Comparison of ENCODE assay signal across 25 cellular contexts in genomic region chr11:87224486-87224885, GRCh38.
"Had no signal": no experiment of that assay in that cellular context is flagged by ENCODE, and none has a peak within 500 bp of the region (broad histone marks: within the 10 kb centered on the region; RNA-seq: fewer than 3 reads in every experiment).

No MANE protein-coding gene starts in this region.

- H2AFZ ChIP-seq: parathyroid adenoma had no signal

- H3K27me3 ChIP-seq: adrenal gland, dorsolateral prefrontal cortex, right atrium auricular region, stomach, tibial nerve had no signal

- ATAC-seq: activated T-cell treated with anti-CD3 and anti-CD28 coated beads, Interleukin-2, amount 50 U/mL, for 72 hours; naive thymus-derived CD4-positive, alpha-beta T cell; stimulated activated naive B cell treated with anti-CD40 and anti-IgM and Interleukin-4, amounts not matched to agents 10 μg/mL and 1 μg/mL and 100 μg/mL, for 72 hours had no signal

- H3K9ac ChIP-seq: parathyroid adenoma had no signal

- H3K4me1 ChIP-seq: adrenal gland, parathyroid adenoma, right atrium auricular region had no signal

- H3K79me2 ChIP-seq: parathyroid adenoma had no signal

- H3K4me2 ChIP-seq: smooth muscle cell had no signal

- H3K36me3 ChIP-seq: adrenal gland, right atrium auricular region, stomach, tibial nerve had no signal

- H3K4me3 ChIP-seq: adrenal gland, dorsolateral prefrontal cortex, right atrium auricular region, smooth muscle cell, stomach, tibial nerve had no signal

- H3K27ac ChIP-seq: adrenal gland, dorsolateral prefrontal cortex, parathyroid adenoma, right atrium auricular region, stomach, tibial nerve, VCaP had no signal

- DNase-seq: activated CD4-positive, alpha-beta T cell treated with anti-CD3 and anti-CD28 coated beads for 4 hours; activated CD4-positive, alpha-beta T cell treated with anti-CD3 and anti-CD28 coated beads, Interleukin-2, amount 50 U/mL, for 4 hours; activated effector memory CD4-positive, alpha-beta T cell treated with Interleukin-2 at 50 U/mL for 16 hours; activated naive CD4-positive, alpha-beta T cell treated with Interleukin-2 at 50 U/mL for 16 hours; activated T-cell treated with anti-CD3 and anti-CD28 coated beads for 4 hours; activated T-cell treated with anti-CD3 and anti-CD28 coated beads, Interleukin-2, amount 50 U/mL, for 72 hours; adrenal gland; dorsolateral prefrontal cortex; effector memory CD4-positive, alpha-beta T cell; erythroblast; foreskin melanocyte; islet precursor cell; midbrain; naive thymus-derived CD4-positive, alpha-beta T cell; stimulated activated CD4-positive, alpha-beta T cell treated with anti-CD3 and anti-CD28 coated beads, Interleukin-15, amount 100 ng/mL, for 24 hours; stimulated activated CD4-positive, alpha-beta T cell treated with anti-CD3 and anti-CD28 coated beads, Interleukin-2, amount 100 ng/mL, for 24 hours; stimulated activated naive B cell treated with anti-CD40 and anti-IgM and Interleukin-4, amounts not matched to agents 10 μg/mL and 1 μg/mL and 100 μg/mL, for 72 hours; stomach; SW 1271; T-helper 9 cell had no signal

- H3K9me3 ChIP-seq: adrenal gland, right atrium auricular region, stomach, tibial nerve had no signal
